ENCODE assay signal across 8 cellular contexts in genomic region chr12:69471667-69472385, GRCh38. TPM values are rescaled to one million over a fixed set of nuclear protein-coding genes. Genes with fewer than 3 reads are reported as not detected.
A peak's percentile ranks its signal among the peaks of the same experiment; 100 is the strongest.
DNase-seq lines count a peak whose midpoint lies in the region; ATAC-seq and TF ChIP-seq lines count a peak whose summit lies in the region.

No MANE protein-coding gene starts in this region.

- peak overlapping the region; percentile 94 for H3K4me3 Mint-ChIP-seq in endodermal cell

- no peak overlapping the region for H2AFZ ChIP-seq in PC-3 (ENCODE audit: low read length)
- no peak overlapping the region for H2AFZ ChIP-seq in parathyroid adenoma

- H3K79me2 ChIP-seq in PC-3 (ENCODE audit: low read length) (peaks cover 66% of the 10 kb centered on the region), parathyroid adenoma (peaks cover 39% of the 10 kb centered on the region)

- H3K4me3 ChIP-seq in GM06990 (replicated peaks; ENCODE audit: low read depth, low read length) (peak overlapping the region; percentile 70), PC-3 (ENCODE audit: low read length) (peak overlapping the region; percentile 90), endodermal cell (ENCODE audit: low read length) (peak overlapping the region; percentile 97), parathyroid adenoma (ENCODE audit: low read depth, low read length) (peak overlapping the region; percentile 82)

- TF ChIP-seq CTCF in GM06990 (IDR thresholded peaks at IDR 0.05; ENCODE audit: insufficient read depth, low read length, poor library complexity, severe bottlenecking), result no peak
- TF ChIP-seq CTCF in PC-3 (conservative IDR thresholded peaks at IDR 0.05; ENCODE audit: low read depth, low read length), result no peak
- no peak for TF ChIP-seq CTCF in endodermal cell (conservative IDR thresholded peaks at IDR 0.05)
- no peak for TF ChIP-seq CTCF in parathyroid adenoma (IDR thresholded peaks at IDR 0.05)

- peaks cover 69% of the 10 kb centered on the region for H3K4me1 Mint-ChIP-seq in endodermal cell

- no peaks in the 10 kb centered on the region for H3K27me3 ChIP-seq in GM06990 (replicated peaks; ENCODE audit: control insufficient read depth, insufficient read depth, low read length)
- H3K27me3 ChIP-seq in PC-3 (ENCODE audit: low read length), result no peaks in the 10 kb centered on the region
- H3K27me3 ChIP-seq in endodermal cell (ENCODE audit: control insufficient read depth, insufficient read depth, low read length, poor library complexity, severe bottlenecking), result no peaks in the 10 kb centered on the region
- no peaks in the 10 kb centered on the region for H3K27me3 ChIP-seq in parathyroid adenoma (ENCODE audit: control insufficient read depth, insufficient read depth, low read length)

- POLR2A ChIA-PET in PC-3 (lab: Charles Lee; ENCODE audit: unreplicated experiment), result no interaction called here

- H3F3A ChIP-seq in PC-3 (ENCODE audit: low read length, unreplicated experiment), result no peaks in the 10 kb centered on the region

- no peaks in the 10 kb centered on the region for H3K36me3 ChIP-seq in GM06990 (ENCODE audit: control insufficient read depth, insufficient read depth, low read length)
- no peaks in the 10 kb centered on the region for H3K36me3 ChIP-seq in PC-3 (ENCODE audit: low read depth, low read length)
- peaks cover 12% of the 10 kb centered on the region for H3K36me3 ChIP-seq in endodermal cell (ENCODE audit: control insufficient read depth, insufficient read depth, low read length)
- no peaks in the 10 kb centered on the region for H3K36me3 ChIP-seq in parathyroid adenoma (ENCODE audit: control insufficient read depth, insufficient read depth, low read length)

- no peaks in the 10 kb centered on the region for H3K9me2 ChIP-seq in PC-3 (replicated peaks; ENCODE audit: low read length)

- H3K36me3 Mint-ChIP-seq in endodermal cell (ENCODE audit: low read depth), result peaks cover 4% of the 10 kb centered on the region

- peak overlapping the region; percentile 87 for H3K4me2 ChIP-seq in PC-3 (ENCODE audit: low read length)
- peak overlapping the region; percentile 83 for H3K4me2 ChIP-seq in parathyroid adenoma (ENCODE audit: low read length)

- no peaks in the 10 kb centered on the region for H3K27me3 Mint-ChIP-seq in endodermal cell (ENCODE audit: insufficient read depth)

- intact Hi-C loops in PC-3 (cut with micrococcal nuclease), result loop anchor here (2.0 kb wide), 2 partner anchors 31 to 69 kb away; no protein-coding TSS in a partner anchor

- no peak overlapping the region for H3K27ac Mint-ChIP-seq in endodermal cell

- WGBS in endodermal cell (ENCODE audit: insufficient coverage in 1 of 2, insufficient read length in 1 of 2), 2 experiments, result 93% methylated on average over 3 to 4 of the region's 5 CpGs

- no TSS peak for BruUV-seq in PC-3 (replicated peaks; lab: Mats Ljungman, UMichigan)

- H3K9me3 ChIP-seq in PC-3 (ENCODE audit: low read length), result no peaks in the 10 kb centered on the region
- no peaks in the 10 kb centered on the region for H3K9me3 ChIP-seq in endodermal cell (ENCODE audit: control insufficient read depth, low read length)
- H3K9me3 ChIP-seq in parathyroid adenoma (ENCODE audit: control insufficient read depth, low read length), result no peaks in the 10 kb centered on the region

- no peak overlapping the region for H3K27ac ChIP-seq in PC-3 (ENCODE audit: low read length)
- no peak overlapping the region for H3K27ac ChIP-seq in endodermal cell (ENCODE audit: low read depth, low read length)
- H3K27ac ChIP-seq in parathyroid adenoma, result no peak overlapping the region

- H3K9ac ChIP-seq in PC-3 (ENCODE audit: low read length) (peak overlapping the region; percentile 92; the same call in 1 of the 2 replicates), endodermal cell (ENCODE audit: extremely low read depth, low read length, poor library complexity, severe bottlenecking) (peak overlapping the region; percentile 85), parathyroid adenoma (no peak overlapping the region)

- H3K4me1 ChIP-seq in PC-3 (ENCODE audit: insufficient read depth, low read length) (peaks cover 11% of the 10 kb centered on the region; the same call in 1 of the 2 replicates), endodermal cell (ENCODE audit: control insufficient read depth, insufficient read depth, low read length) (peaks cover 5% of the 10 kb centered on the region), parathyroid adenoma (peaks cover 13% of the 10 kb centered on the region)

- no peaks in the 10 kb centered on the region for H3K9me3 Mint-ChIP-seq in endodermal cell

- DNase-seq in GM06990 (ENCODE audit: extremely low read depth, insufficient read length) (no peak), PC-3 (no peak), endodermal cell (no peak), NCI-H526 (lab: John Stamatoyannopoulos, UW) (no peak), NCI-H2081 (lab: John Stamatoyannopoulos, UW) (no peak)

- peaks cover 43% of the 10 kb centered on the region for H4K20me1 ChIP-seq in PC-3 (ENCODE audit: low read length)

- ATAC-seq in PC-3 (no peak), HG02870 (IDR thresholded peaks at IDR 0.05; ENCODE audit: unreplicated experiment) (no peak), GM18511 (IDR thresholded peaks at IDR 0.05; ENCODE audit: unreplicated experiment) (no peak)

- CTCF ChIA-PET in PC-3 (lab: Charles Lee), result interaction anchor here (1.9 kb wide), 1 partner anchor 99 kb away, joined by 13 read pairs; no protein-coding TSS in a partner anchor

RNA-seq across cellular contexts. Expression of gene FRS2, which starts 1.6 kb away (rescaled TPM):
- total RNA-seq in PC-3 (2014; rRNA removed) (17.6 and 35.0 TPM in 2 replicates), endodermal cell (10 to 100 TPM; 63.1 to 65.8 TPM)
- 32.6 TPM for polyA plus RNA-seq in endodermal cell (2013, experiment 1 of 2)
- 37.5 TPM for polyA plus RNA-seq in endodermal cell (2013, experiment 2 of 2)
